Comparison of ENCODE assay signal across 8 cellular contexts in the genomic region with DNA sequence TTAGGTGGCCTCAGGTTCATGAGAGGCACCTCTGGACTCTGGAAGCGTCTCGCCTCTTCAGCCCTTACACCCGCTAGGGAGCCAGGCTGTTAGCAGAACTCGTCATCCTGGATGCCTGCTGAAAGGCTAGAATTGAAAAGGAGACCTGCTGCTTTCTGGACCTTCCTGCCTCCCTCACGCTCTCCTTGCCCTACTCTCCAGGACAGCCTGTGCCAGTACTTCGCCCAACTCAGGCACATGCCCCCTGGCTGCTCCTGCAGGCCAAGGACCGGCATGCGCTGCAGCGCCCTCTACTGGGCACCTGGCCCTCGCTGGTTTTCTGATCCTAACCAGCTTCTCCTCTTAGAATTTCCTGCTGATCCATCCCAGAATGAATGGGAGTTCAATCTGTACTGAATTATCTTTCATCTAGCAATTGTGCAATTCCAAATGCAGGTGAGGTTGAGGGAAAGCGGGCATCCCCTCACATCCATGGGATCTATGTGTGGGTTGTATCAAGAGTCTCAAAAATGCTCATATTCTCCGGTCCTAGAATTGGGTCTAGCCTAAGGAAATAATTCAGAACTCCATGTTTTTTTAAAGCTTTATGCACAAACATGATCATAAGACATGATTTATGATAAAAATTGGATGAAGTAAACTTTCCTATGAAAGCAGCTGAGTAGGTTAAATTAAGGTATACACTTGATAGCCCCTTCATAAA.
A peak's percentile ranks its signal among the peaks of the same experiment; 100 is the strongest.
DNase-seq lines count a peak whose midpoint lies in the region; ATAC-seq, FAIRE-seq and TF ChIP-seq lines count a peak whose summit lies in the region.

No MANE protein-coding gene starts in this region.

- DNase-seq in D721Med (ENCODE audit: insufficient read length, low spot score) (peak; percentile 96), SKM-1 treated with dmso at 0.1 percent for 144 hours (lab: John Stamatoyannopoulos, UW; ENCODE audit: unreplicated experiment) (peak; percentile 39), glomerular visceral epithelial cell (ENCODE audit: extremely low spot score) (peak; percentile 67), retina (peak; percentile 45), NCI-H1436 treated with DMSO at 0.1 percent for 48 hours (lab: John Stamatoyannopoulos, UW) (no peak)
- DNase-seq in activated naive CD4-positive, alpha-beta T cell treated with Interleukin-2 at 50 U/mL for 16 hours: peak; percentile 76

- peak overlapping the region in 2 of 4 donors; percentile 8 to 17 for H3K4me3 Mint-ChIP-seq in IgD-negative memory B cell

- H3K9me3 Mint-ChIP-seq in IgD-negative memory B cell: no peaks in the 10 kb centered on the region

- FAIRE-seq in D721Med (lab: Jason Lieb, UNC): no peak

- ATAC-seq in GM18520 (IDR thresholded peaks at IDR 0.05; ENCODE audit: unreplicated experiment): no peak

- peaks cover 6% of the 10 kb centered on the region for H3K36me3 Mint-ChIP-seq in IgD-negative memory B cell

- H3K27me3 Mint-ChIP-seq in IgD-negative memory B cell: no peaks in the 10 kb centered on the region

- peaks cover 2 to 16% (median 12%) of the 10 kb centered on the region in 3 donors for H3K4me1 Mint-ChIP-seq in IgD-negative memory B cell

- peak; percentile 85 for TF ChIP-seq CTCF in D721Med (IDR thresholded peaks at IDR 0.05; ENCODE audit: insufficient read depth, missing control alignments)

- H3K27ac Mint-ChIP-seq in IgD-negative memory B cell: peak overlapping the region in 2 of 3 donors; percentile 61 to 89
